ENCODE assay signal across 9 cellular contexts in genomic region chrX:24498181-24498580, GRCh38. TPM values are rescaled to one million over a fixed set of nuclear protein-coding genes. Genes with fewer than 3 reads are reported as not detected.
DNase-seq lines count a peak whose midpoint lies in the region; ATAC-seq, FAIRE-seq and TF ChIP-seq lines count a peak whose summit lies in the region.
"Had no signal": no experiment of that assay in that cellular context is flagged by ENCODE, and none has a peak within 500 bp of the region (broad histone marks: within the 10 kb centered on the region; RNA-seq: fewer than 3 reads in every experiment).

No MANE protein-coding gene starts in this region.

- H3K36me3 Mint-ChIP-seq in activated naive CD8-positive, alpha-beta T cell treated with anti-CD3 and anti-CD28 coated beads, Interleukin-2, amount 10 ng/mL, durations not matched to agents 7 days and 5 days = peaks cover 5% of the 10 kb centered on the region

- H3K27me3 Mint-ChIP-seq in activated naive CD8-positive, alpha-beta T cell treated with anti-CD3 and anti-CD28 coated beads, Interleukin-2, amount 10 ng/mL, durations not matched to agents 7 days and 5 days = no peaks in the 10 kb centered on the region

- no peaks in the 10 kb centered on the region; the same call in 1 of the 2 replicates for H3K4me1 ChIP-seq in BE2C
- H3K4me1 ChIP-seq in kidney (ENCODE audit: control insufficient read depth in 1 of 2, insufficient read depth in 1 of 2, low read depth in 1 of 2, low read length in 2 of 2) = peaks cover 0 to 7% of the 10 kb centered on the region in 2 donors

- H3K9me3 Mint-ChIP-seq in activated naive CD8-positive, alpha-beta T cell treated with anti-CD3 and anti-CD28 coated beads, Interleukin-2, amount 10 ng/mL, durations not matched to agents 7 days and 5 days = no peaks in the 10 kb centered on the region

- no peak overlapping the region for H3K4me3 ChIP-seq in BE2C (ENCODE audit: low read depth, low read length)
- H3K4me3 ChIP-seq in kidney (ENCODE audit: low read length in 2 of 2) = no peak overlapping the region
- H3K4me3 ChIP-seq: adrenal gland had no signal

- FAIRE-seq in kidney (lab: Jason Lieb, UNC) = no peak

- no peak overlapping the region for H3K4me3 Mint-ChIP-seq in activated naive CD8-positive, alpha-beta T cell treated with anti-CD3 and anti-CD28 coated beads, Interleukin-2, amount 10 ng/mL, durations not matched to agents 7 days and 5 days

- H3K36me3 ChIP-seq in BE2C (no peaks in the 10 kb centered on the region), kidney (ENCODE audit: control insufficient read depth in 1 of 2, insufficient read depth in 2 of 2, low read length in 2 of 2) (no peaks in the 10 kb centered on the region)
- H3K36me3 ChIP-seq: adrenal gland had no signal

- intact Hi-C loops in kidney (cut with DNase I) = no loop called here

- H3K9me3 ChIP-seq in BE2C = no peaks in the 10 kb centered on the region
- no peaks in the 10 kb centered on the region for H3K9me3 ChIP-seq in kidney (ENCODE audit: control insufficient read depth in 1 of 2, low read length in 2 of 2)
- H3K9me3 ChIP-seq: adrenal gland had no signal

- H3K27me3 ChIP-seq in BE2C = no peaks in the 10 kb centered on the region

- DNase-seq in BE2C (peak; percentile 16), HEK293T (ENCODE audit: extremely low spot score) (peak; percentile 43), kidney (no peak), DMS79 (lab: John Stamatoyannopoulos, UW) (no peak), NCI-H748 treated with DMSO at 0.1 percent for 48 hours (lab: John Stamatoyannopoulos, UW) (no peak), SKM-1 (lab: John Stamatoyannopoulos, UW; ENCODE audit: unreplicated experiment) (no peak)
- DNase-seq in activated naive CD8-positive, alpha-beta T cell treated with anti-CD3 and anti-CD28 coated beads, Interleukin-2, amount 10 ng/mL, durations not matched to agents 7 days and 5 days = no peak

- H3K4me1 Mint-ChIP-seq in activated naive CD8-positive, alpha-beta T cell treated with anti-CD3 and anti-CD28 coated beads, Interleukin-2, amount 10 ng/mL, durations not matched to agents 7 days and 5 days = peaks cover 24% of the 10 kb centered on the region

- H3K9ac ChIP-seq in kidney (ENCODE audit: low read length in 2 of 2) = no peak overlapping the region

- POLR2A ChIA-PET in HEK293T (lab: Yijun Ruan, JAX) = interaction anchor here (1.1 to 1.5 kb wide), 2 partner anchors 8 to 33 kb away, joined by 3 to 6 read pairs; partner anchors contain the start of gene PDK3
- POLR2A ChIA-PET in activated naive CD8-positive, alpha-beta T cell treated with anti-CD3 and anti-CD28 coated beads, Interleukin-2, amount 10 ng/mL, durations not matched to agents 7 days and 5 days (lab: Charles Lee) = interaction anchor here (1.1 to 1.2 kb wide), 2 partner anchors 33 to 102 kb away, joined by 3 to 5 read pairs; partner anchors contain the start of gene PDK3

- no peak overlapping the region for H3K27ac ChIP-seq in kidney (ENCODE audit: low read depth in 2 of 2, low read length in 2 of 2)
- H3K27ac ChIP-seq: adrenal gland had no signal

- TF ChIP-seq CTCF in BE2C (IDR thresholded peaks at IDR 0.05; ENCODE audit: low read depth, low read length) (peak; percentile 53), kidney (IDR thresholded peaks at IDR 0.05; ENCODE audit: borderline replicate concordance, extremely low read depth, insufficient read depth) (peak; percentile 56)

- peak; percentile 37 for ATAC-seq in activated naive CD8-positive, alpha-beta T cell treated with anti-CD3 and anti-CD28 coated beads, Interleukin-2, amount 10 ng/mL, durations not matched to agents 7 days and 5 days (ENCODE audit: low read depth)
- ATAC-seq in HG03139 (IDR thresholded peaks at IDR 0.05; ENCODE audit: unreplicated experiment) = no peak

- H3K27ac Mint-ChIP-seq in activated naive CD8-positive, alpha-beta T cell treated with anti-CD3 and anti-CD28 coated beads, Interleukin-2, amount 10 ng/mL, durations not matched to agents 7 days and 5 days = peak overlapping the region; percentile 63

- CTCF ChIA-PET in HEK293T (lab: Yijun Ruan, JAX) = interaction anchor here (0.6 to 4.3 kb wide), 6 partner anchors 49 to 810 kb away, joined by 3 to 49 read pairs (median 5); no protein-coding TSS in a partner anchor

TF ChIP-seq in HEK293T, 16 proteins besides CTCF, POLR2A, EP300 and RAD21:
- TF ChIP-seq LEF1 (IDR thresholded peaks at IDR 0.05; ENCODE audit: borderline replicate concordance) (no peak), NFRKB (IDR thresholded peaks at IDR 0.05) (no peak), FOXA1 (IDR thresholded peaks at IDR 0.05) (no peak), SUZ12 (IDR thresholded peaks at IDR 0.05) (no peak), L3MBTL2 (conservative IDR thresholded peaks at IDR 0.05) (no peak), FOXM1 (IDR thresholded peaks at IDR 0.05; ENCODE audit: borderline replicate concordance) (no peak), HDGF (IDR thresholded peaks at IDR 0.05; ENCODE audit: borderline replicate concordance) (no peak), FOXK2 (IDR thresholded peaks at IDR 0.05) (no peak), ELF4 (IDR thresholded peaks at IDR 0.05) (no peak), BHLHE40 (IDR thresholded peaks at IDR 0.05; ENCODE audit: borderline replicate concordance) (no peak), TARDBP (IDR thresholded peaks at IDR 0.05) (no peak), ARNT (IDR thresholded peaks at IDR 0.05) (no peak), ZNF384 (IDR thresholded peaks at IDR 0.05) (no peak), CTBP1 (IDR thresholded peaks at IDR 0.05; ENCODE audit: borderline replicate concordance) (no peak), SP1 (IDR thresholded peaks at IDR 0.05) (no peak)
- TF ChIP-seq, protein P1, sequence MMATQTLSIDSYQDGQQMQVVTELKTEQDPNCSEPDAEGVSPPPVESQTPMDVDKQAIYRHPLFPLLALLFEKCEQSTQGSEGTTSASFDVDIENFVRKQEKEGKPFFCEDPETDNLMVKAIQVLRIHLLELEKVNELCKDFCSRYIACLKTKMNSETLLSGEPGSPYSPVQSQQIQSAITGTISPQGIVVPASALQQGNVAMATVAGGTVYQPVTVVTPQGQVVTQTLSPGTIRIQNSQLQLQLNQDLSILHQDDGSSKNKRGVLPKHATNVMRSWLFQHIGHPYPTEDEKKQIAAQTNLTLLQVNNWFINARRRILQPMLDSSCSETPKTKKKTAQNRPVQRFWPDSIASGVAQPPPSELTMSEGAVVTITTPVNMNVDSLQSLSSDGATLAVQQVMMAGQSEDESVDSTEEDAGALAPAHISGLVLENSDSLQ (IDR thresholded peaks at IDR 0.05) = no peak

RNA-seq across cellular contexts. Expression of gene PDK3, which starts 33.1 kb away (rescaled TPM):
- 2.1 TPM for polyA plus RNA-seq in BE2C (2012; ENCODE audit: insufficient read depth, insufficient read length, low read depth)
- total RNA-seq in activated naive CD8-positive, alpha-beta T cell treated with anti-CD3 and anti-CD28 coated beads, Interleukin-2, amount 10 ng/mL, durations not matched to agents 7 days and 5 days = 10 to 100 TPM; 32.1 to 32.4 TPM
- total RNA-seq in kidney = 17.0 TPM
- 8.8 TPM for polyA plus RNA-seq in kidney (ENCODE audit: insufficient read depth, low read depth, low replicate concordance)

Comparison
In these comparisons a context has a peak if more than half of its experiments do, and no peak if none do; other contexts are left out.
1. DNase-seq: peak in BE2C (single experiment) and HEK293T (single experiment); none in activated naive CD8-positive, alpha-beta T cell treated with anti-CD3 and anti-CD28 coated beads, Interleukin-2, amount 10 ng/mL, durations not matched to agents 7 days and 5 days (single experiment), kidney (single experiment), DMS79 (single experiment), NCI-H748 treated with DMSO at 0.1 percent for 48 hours (single experiment) and SKM-1 (single experiment).